9 cellular contexts compared by ENCODE assay signal in genomic region chr22:22720724-22721261, GRCh38.
DNase-seq lines count a peak whose midpoint lies in the region; FAIRE-seq and TF ChIP-seq lines count a peak whose summit lies in the region.
"Had no signal": no experiment of that assay in that cellular context is flagged by ENCODE, and none has a peak within 500 bp of the region (broad histone marks: within the 10 kb centered on the region; RNA-seq: fewer than 3 reads in every experiment).

No MANE protein-coding gene starts in this region.

- peak overlapping the region; percentile 79 for H3K4me2 ChIP-seq in Karpas-422 (ENCODE audit: low read depth, low read length, poor library complexity, severe bottlenecking)

- H3K36me3 ChIP-seq in CD4-positive, alpha-beta memory T cell (ENCODE audit: insufficient read depth, low read length) = no peaks in the 10 kb centered on the region
- H3K36me3 ChIP-seq in Karpas-422 (ENCODE audit: insufficient read depth, low read length) (no peaks in the 10 kb centered on the region), BE2C (no peaks in the 10 kb centered on the region), thyroid gland (no peaks in the 10 kb centered on the region)

- TF ChIP-seq POLR2A in thyroid gland (IDR thresholded peaks at IDR 0.05) = no peak

- H3K4me1 Mint-ChIP-seq in CD4-positive, alpha-beta memory T cell = peaks cover 15 to 33% (median 21%) of the 10 kb centered on the region in 4 donors
- H3K4me1 Mint-ChIP-seq: neural crest cell had no signal

- no peak overlapping the region for H3K27ac ChIP-seq in CD4-positive, alpha-beta memory T cell (ENCODE audit: low read depth, low read length)
- H3K27ac ChIP-seq in Karpas-422 (ENCODE audit: low read length) = peak overlapping the region; percentile 93
- H3K27ac ChIP-seq in thyroid gland = no peak overlapping the region

- no peaks in the 10 kb centered on the region for H3K9me3 ChIP-seq in CD4-positive, alpha-beta memory T cell (ENCODE audit: control insufficient read depth in 1 of 2, low read length in 2 of 2)
- H3K9me3 ChIP-seq in Karpas-422 (ENCODE audit: low read length) (no peaks in the 10 kb centered on the region), BE2C (no peaks in the 10 kb centered on the region), thyroid gland (no peaks in the 10 kb centered on the region)

- H3K4me3 ChIP-seq in CD4-positive, alpha-beta memory T cell (ENCODE audit: low read length in 2 of 2) = no peak overlapping the region
- peak overlapping the region; percentile 57 for H3K4me3 ChIP-seq in Karpas-422 (ENCODE audit: low read length)
- H3K4me3 ChIP-seq in fibroblast of villous mesenchyme (ENCODE audit: low read depth, low read length) = no peak overlapping the region
- H3K4me3 ChIP-seq in BE2C (ENCODE audit: low read depth, low read length) = no peak overlapping the region
- H3K4me3 ChIP-seq in thyroid gland (replicated peaks in 1 of 3) = no peak overlapping the region

- intact Hi-C loops in CD4-positive, alpha-beta memory T cell (cut with micrococcal nuclease) = loop anchor here (1.0 kb wide), 1 partner anchor 28 kb away; no protein-coding TSS in a partner anchor
- intact Hi-C loops in thyroid gland (cut with DNase I) = no loop called here

- H3K9me2 ChIP-seq in Karpas-422 (replicated peaks; ENCODE audit: insufficient read depth, low read length) = no peaks in the 10 kb centered on the region

- DNase-seq in CD4-positive, alpha-beta memory T cell = no peak
- DNase-seq in GM20000 (ENCODE audit: low spot score) = peak; percentile 71
- DNase-seq in Karpas-422 = peak; percentile 74
- DNase-seq in fibroblast of villous mesenchyme (ENCODE audit: low read depth) = peak; percentile 30
- no peak for DNase-seq in urothelium cell line (ENCODE audit: low spot score)
- DNase-seq in BE2C = no peak
- no peak for DNase-seq in activated CD4-positive, alpha-beta T cell treated with anti-CD3 and anti-CD28 coated beads, Interleukin-2, amount 50 U/mL, for 4 hours
- no peak for DNase-seq in thyroid gland

- POLR2A ChIA-PET in CD4-positive, alpha-beta memory T cell (lab: Charles Lee; ENCODE audit: partially characterized antibody) = interaction anchor here (0.7 to 1.8 kb wide), 4 partner anchors 16 to 163 kb away, joined by 3 to 9 read pairs (median 3); no protein-coding TSS in a partner anchor

- peak overlapping the region; percentile 45; the same call in 1 of the 2 replicates for H2AFZ ChIP-seq in Karpas-422 (ENCODE audit: low read length)

- no peaks in the 10 kb centered on the region for H3K27me3 ChIP-seq in CD4-positive, alpha-beta memory T cell (ENCODE audit: insufficient read depth, low read length)
- H3K27me3 ChIP-seq in Karpas-422 (ENCODE audit: low read length) (no peaks in the 10 kb centered on the region), BE2C (peaks cover 41% of the 10 kb centered on the region), thyroid gland (no peaks in the 10 kb centered on the region)

- TF ChIP-seq CTCF in GM20000 (IDR thresholded peaks at IDR 0.05; ENCODE audit: extremely low read depth, missing control alignments) (no peak), fibroblast of villous mesenchyme (IDR thresholded peaks at IDR 0.05; ENCODE audit: insufficient read depth, low read depth, low read length) (no peak), BE2C (IDR thresholded peaks at IDR 0.05; ENCODE audit: low read depth, low read length) (no peak), thyroid gland (IDR thresholded peaks at IDR 0.05) (no peak)

- peaks cover 9% of the 10 kb centered on the region for H3K4me1 ChIP-seq in CD4-positive, alpha-beta memory T cell (ENCODE audit: insufficient read depth, low read length)
- peaks cover 42% of the 10 kb centered on the region for H3K4me1 ChIP-seq in Karpas-422 (ENCODE audit: low read length)
- no peaks in the 10 kb centered on the region for H3K4me1 ChIP-seq in BE2C
- no peaks in the 10 kb centered on the region for H3K4me1 ChIP-seq in thyroid gland

- FAIRE-seq in urothelium cell line (lab: Jason Lieb, UNC) = peak; percentile 62

- peak overlapping the region; percentile 75 for H3K9ac ChIP-seq in Karpas-422 (ENCODE audit: low read length)

- H4K20me1 ChIP-seq in Karpas-422 (ENCODE audit: insufficient read depth, low read depth, low read length) = no peaks in the 10 kb centered on the region

- H3K79me2 ChIP-seq in Karpas-422 (ENCODE audit: low read length) = no peaks in the 10 kb centered on the region

- no peaks in the 10 kb centered on the region for H3K36me3 Mint-ChIP-seq in CD4-positive, alpha-beta memory T cell

- no peaks in the 10 kb centered on the region for H3K27me3 Mint-ChIP-seq in CD4-positive, alpha-beta memory T cell

- CTCF ChIA-PET in CD4-positive, alpha-beta memory T cell (lab: Charles Lee; ENCODE audit: partially characterized antibody) = interaction anchor here (0.9 to 4.7 kb wide), 12 partner anchors 9 to 237 kb away, joined by 3 to 35 read pairs (median 5); partner anchors contain the start of gene IGLL5

- WGBS in thyroid gland, 2 donors = 75 to 89% methylated on average over 5 to 6 of the region's 6 CpGs

- no peaks in the 10 kb centered on the region for H3K9me3 Mint-ChIP-seq in CD4-positive, alpha-beta memory T cell
- H3K9me3 Mint-ChIP-seq: neural crest cell had no signal

- peak overlapping the region in 4 of 7 donors; percentile 15 to 88 (median 62) for H3K27ac Mint-ChIP-seq in CD4-positive, alpha-beta memory T cell

- peak overlapping the region in 1 of 8 donors; percentile 40 for H3K4me3 Mint-ChIP-seq in CD4-positive, alpha-beta memory T cell
- H3K4me3 Mint-ChIP-seq: neural crest cell had no signal

Comparison
In these comparisons a context has a peak if more than half of its experiments do, and no peak if none do; other contexts are left out.
1. DNase-seq: peak in GM20000 (single experiment), Karpas-422 (single experiment) and fibroblast of villous mesenchyme (single experiment); none in CD4-positive, alpha-beta memory T cell (0 of 5), urothelium cell line (single experiment), BE2C (single experiment), activated CD4-positive, alpha-beta T cell treated with anti-CD3 and anti-CD28 coated beads, Interleukin-2, amount 50 U/mL, for 4 hours (0 of 2) and thyroid gland (0 of 2).